In genomic region chr10:84347575-84348002, GRCh38 we compare ENCODE assay signal across 6 cellular contexts. TPM values are rescaled to one million over a fixed set of nuclear protein-coding genes. Genes with fewer than 3 reads are reported as not detected.
A peak's percentile ranks its signal among the peaks of the same experiment; 100 is the strongest.
DNase-seq lines count a peak whose midpoint lies in the region; ATAC-seq, FAIRE-seq and TF ChIP-seq lines count a peak whose summit lies in the region.
"Not testable (repeated sequence)": the region's sequence is repeated elsewhere in the genome, so short reads cannot be mapped to it uniquely, and the experiment has no call there.

No MANE protein-coding gene starts in this region.

- not testable (repeated sequence) for TF ChIP-seq POLR2A in uterus (IDR thresholded peaks at IDR 0.05)

- not testable (repeated sequence) for H3K4me3 ChIP-seq in SJSA1; astrocyte (ENCODE audit: insufficient read depth, low read depth, low read length); right cardiac atrium (ENCODE audit: low read length); uterus

- not testable (repeated sequence) for H3K4me2 ChIP-seq in astrocyte (ENCODE audit: low read length)

- H3K27ac ChIP-seq in SJSA1 = peak overlapping the region; percentile 87
- H3K27ac ChIP-seq in astrocyte (ENCODE audit: low read depth, low read length); right cardiac atrium (ENCODE audit: low read length): not testable (repeated sequence)
- H3K27ac ChIP-seq in uterus = peak overlapping the region; percentile 76

- WGBS in right cardiac atrium = 99% methylated on average over 31 of the region's 31 CpGs

- H3K9ac ChIP-seq in astrocyte (ENCODE audit: low read length) = not testable (repeated sequence)

- not testable (repeated sequence) for H3K9me3 ChIP-seq in SJSA1 (replicated peaks); astrocyte (ENCODE audit: insufficient read depth, low read depth, low read length); right cardiac atrium (ENCODE audit: control insufficient read depth, low read length); uterus

- not testable (repeated sequence) for H3K9me3 Mint-ChIP-seq in HFFc6; astrocyte (ENCODE audit: unreplicated experiment); osteocyte (ENCODE audit: unreplicated experiment)

- H3K27me3 ChIP-seq in SJSA1 (replicated peaks); astrocyte (ENCODE audit: insufficient read depth, low read length); right cardiac atrium (ENCODE audit: control insufficient read depth, insufficient read depth); uterus: not testable (repeated sequence)

- H3K36me3 Mint-ChIP-seq in HFFc6 (ENCODE audit: low read depth); astrocyte (ENCODE audit: low read depth, unreplicated experiment); osteocyte (ENCODE audit: unreplicated experiment): not testable (repeated sequence)

- not testable (repeated sequence) for H3K27me3 Mint-ChIP-seq in HFFc6 (ENCODE audit: insufficient read depth); astrocyte (ENCODE audit: low read depth, unreplicated experiment); osteocyte (ENCODE audit: unreplicated experiment)

- H3K4me1 ChIP-seq in SJSA1 (replicated peaks) = peaks cover 26% of the 10 kb centered on the region
- H3K4me1 ChIP-seq in astrocyte (ENCODE audit: insufficient read depth, low read length) = peaks cover 13% of the 10 kb centered on the region
- H3K4me1 ChIP-seq in right cardiac atrium (ENCODE audit: control insufficient read depth, insufficient read depth, low read length); uterus: not testable (repeated sequence)

- H4K20me1 ChIP-seq in astrocyte (ENCODE audit: insufficient read depth, low read length) = peaks cover 30% of the 10 kb centered on the region

- H3K4me1 Mint-ChIP-seq in HFFc6 (ENCODE audit: low read depth) (peaks cover 29% of the 10 kb centered on the region), astrocyte (ENCODE audit: low read depth, unreplicated experiment) (peaks cover 21% of the 10 kb centered on the region), osteocyte (ENCODE audit: unreplicated experiment) (peaks cover 34% of the 10 kb centered on the region)

- not testable (repeated sequence) for FAIRE-seq in astrocyte (lab: Jason Lieb, UNC)

- H3K79me2 ChIP-seq in astrocyte (ENCODE audit: insufficient read depth, low read length) = peaks cover 74% of the 10 kb centered on the region

- not testable (repeated sequence) for H2AFZ ChIP-seq in astrocyte (ENCODE audit: low read depth, low read length)

- H3K27ac Mint-ChIP-seq in HFFc6 = not testable (repeated sequence)
- H3K27ac Mint-ChIP-seq in astrocyte (ENCODE audit: unreplicated experiment) (peak overlapping the region; percentile 12), osteocyte (ENCODE audit: unreplicated experiment) (peak overlapping the region; percentile 48)

- not testable (repeated sequence) for TF ChIP-seq CTCF in HFFc6 (IDR thresholded peaks at IDR 0.05); astrocyte (IDR thresholded peaks at IDR 0.05; ENCODE audit: insufficient read depth, low read depth, low read length); osteocyte (IDR thresholded peaks at IDR 0.05); uterus (IDR thresholded peaks at IDR 0.05)

- intact Hi-C loops in right cardiac atrium (cut with DNase I); uterus (cut with DNase I; ENCODE audit: low total_unique reads): not testable (repeated sequence)

- H3K36me3 ChIP-seq in SJSA1 = peaks cover 16% of the 10 kb centered on the region; the same call in 1 of the 2 replicates
- H3K36me3 ChIP-seq in astrocyte (ENCODE audit: insufficient read depth, low read length); uterus: not testable (repeated sequence)

- peak overlapping the region; percentile 74; the same call in 1 of the 2 replicates for H3K4me3 Mint-ChIP-seq in HFFc6
- not testable (repeated sequence) for H3K4me3 Mint-ChIP-seq in astrocyte (ENCODE audit: unreplicated experiment); osteocyte (ENCODE audit: unreplicated experiment)

- not testable (repeated sequence) for DNase-seq in HFFc6; SJSA1 (ENCODE audit: low read depth in 1 of 2, low spot score in 2 of 2); astrocyte (ENCODE audit: low read depth); osteocyte (ENCODE audit: extremely low spot score, unreplicated experiment); uterus
- DNase-seq in right cardiac atrium = peak in 2 of 3 donors; percentile 51 to 58

- ATAC-seq in right cardiac atrium = not testable (repeated sequence)

RNA-seq across cellular contexts. Expression of gene CCSER2, which starts 19.2 kb away (rescaled TPM):
- 10 to 100 TPM; 36.1 to 46.9 (median 43.0) TPM for total RNA-seq in HFFc6 (2021; fragmentation: NEBNext Ultra II Directional; extraction: Animal tissue kit (Norgen Biotek cat#: 25700))
- 32.3 and 45.0 TPM in 2 replicates for total RNA-seq in SJSA1 (2014; rRNA removed; shearing (Covaris generic))
- 97.6 and 100 TPM in 2 replicates for total RNA-seq in astrocyte
- 100 to 1,000 TPM; 119 to 176 (median 153) TPM for total RNA-seq in right cardiac atrium
- 30.7 TPM for polyA plus RNA-seq in right cardiac atrium
- total RNA-seq in osteocyte = 66.8 and 70.3 TPM in 2 replicates
- total RNA-seq in uterus = 100 to 1,000 TPM in 1 of 4 donors, 10 to 100 TPM in 3; 40.5 to 112 (median 54.0) TPM
